In the genomic region with DNA sequence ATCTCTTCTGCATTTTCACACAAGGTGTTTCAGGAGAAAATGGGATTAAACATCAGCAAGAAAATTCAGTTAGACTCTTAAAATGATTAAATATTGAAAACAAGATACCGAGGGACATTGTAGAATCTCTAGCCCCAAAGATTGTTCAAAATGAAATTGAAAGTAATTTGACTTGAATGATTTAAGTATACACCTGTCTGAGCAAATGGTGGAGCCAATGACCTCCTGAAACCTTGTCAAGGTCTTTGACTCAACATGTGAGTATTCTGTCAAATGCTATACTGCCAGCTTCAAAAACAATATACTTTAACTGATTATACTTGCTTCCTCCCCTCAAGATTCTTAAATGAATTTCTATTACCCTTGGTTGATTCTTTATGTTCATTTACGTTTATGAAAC, we compare ENCODE assay signal across 31 cellular contexts.
"Had no signal": no experiment of that assay in that cellular context is flagged by ENCODE, and none has a peak within 500 bp of the region (broad histone marks: within the 10 kb centered on the region; RNA-seq: fewer than 3 reads in every experiment).

No MANE protein-coding gene starts in this region.

- H3K27me3 ChIP-seq: adrenal gland, body of pancreas, esophagus muscularis mucosa, foreskin keratinocyte, gastrocnemius medialis, heart left ventricle had no signal

- DNase-seq: activated B cell treated with CpG ODN at 0.5 μM for 24 hours; activated CD4-positive, alpha-beta T cell treated with anti-CD3 and anti-CD28 coated beads for 48 hours; activated CD4-positive, alpha-beta T cell treated with anti-CD3 and anti-CD28 coated beads, Interleukin-2, amount 50 U/mL, for 1 hour; activated CD4-positive, alpha-beta T cell treated with anti-CD3 and anti-CD28 coated beads, Interleukin-2, amount 50 U/mL, for 48 hours; activated CD8-positive, alpha-beta memory T cell treated with anti-CD3 and anti-CD28 coated beads for 24 hours; activated CD8-positive, alpha-beta T cell treated with anti-CD3 and anti-CD28 coated beads for 36 hours; activated effector memory CD4-positive, alpha-beta T cell treated with anti-CD3 and anti-CD28 coated beads, Interleukin-2, amount 50 U/mL, for 16 hours; activated naive CD4-positive, alpha-beta T cell treated with anti-CD3 and anti-CD28 coated beads for 36 hours; activated naive CD8-positive, alpha-beta T cell treated with anti-CD3 and anti-CD28 coated beads for 36 hours; activated naive CD8-positive, alpha-beta T cell treated with anti-CD3 and anti-CD28 coated beads, Interleukin-2, amount 50 U/mL, for 24 hours; activated T-cell treated with anti-CD3 and anti-CD28 coated beads, Interleukin-2, amount 50 U/mL, for 4 hours; adrenal gland; amygdala; aorta; body of pancreas; caudate nucleus; cortex of kidney; dermis blood vessel endothelial cell; effector CD4-positive, alpha-beta T cell; effector memory CD8-positive, alpha-beta T cell; erythroblast; foreskin keratinocyte; gastrocnemius medialis; glutamatergic neuron; heart left ventricle; T1000; WERI-Rb-1 had no signal

- H3K9me3 ChIP-seq: adrenal gland, body of pancreas, esophagus muscularis mucosa, gastrocnemius medialis, heart left ventricle had no signal

- FAIRE-seq: colon had no signal

- H3K4me1 ChIP-seq: adrenal gland, body of pancreas, esophagus muscularis mucosa, foreskin keratinocyte, gastrocnemius medialis, heart left ventricle had no signal

- H3K4me3 ChIP-seq: adrenal gland, body of pancreas, esophagus muscularis mucosa, gastrocnemius medialis, heart left ventricle had no signal

- H3K36me3 ChIP-seq: adrenal gland, esophagus muscularis mucosa, gastrocnemius medialis, heart left ventricle, WERI-Rb-1 had no signal

- ATAC-seq: activated CD4-positive, CD25-positive, alpha-beta regulatory T cell treated with anti-CD3 and anti-CD28 coated beads, Interleukin-2, amount 50 U/mL, for 24 hours; activated CD8-positive, alpha-beta T cell treated with anti-CD3 and anti-CD28 coated beads for 36 hours; activated naive CD8-positive, alpha-beta T cell treated with anti-CD3 and anti-CD28 coated beads, Interleukin-2, amount 50 U/mL, for 24 hours; activated T-cell treated with anti-CD3 and anti-CD28 coated beads, Interleukin-2, amount 50 U/mL, for 4 hours; activated T-helper 17 cell treated with anti-CD3 and anti-CD28 coated beads, Interleukin-2, amount 50 U/mL, for 72 hours; body of pancreas; effector memory CD8-positive, alpha-beta T cell; foreskin keratinocyte; gastrocnemius medialis; heart left ventricle had no signal

- H3K27ac ChIP-seq: adrenal gland, body of pancreas, esophagus muscularis mucosa, foreskin keratinocyte, gastrocnemius medialis, heart left ventricle, WERI-Rb-1 had no signal
